Comparison of ENCODE assay signal across 13 cellular contexts in genomic region chr12:12432373-12432772, GRCh38.
DNase-seq lines count a peak whose midpoint lies in the region; ATAC-seq and TF ChIP-seq lines count a peak whose summit lies in the region.
"Had no signal": no experiment of that assay in that cellular context is flagged by ENCODE, and none has a peak within 500 bp of the region (broad histone marks: within the 10 kb centered on the region; RNA-seq: fewer than 3 reads in every experiment).

No MANE protein-coding gene starts in this region.

- no peak for DNase-seq in activated T-cell treated with anti-CD3 and anti-CD28 coated beads, Interleukin-2, amount 50 U/mL, for 24 hours
- DNase-seq in activated T-cell treated with anti-CD3 and anti-CD28 coated beads, Interleukin-2, amount 50 U/mL, for 4 hours: no peak
- DNase-seq in RWPE2 (ENCODE audit: low spot score) (no peak), fibroblast of mammary gland (ENCODE audit: low read depth) (peak; percentile 87), stomach (no peak), islet precursor cell (no peak), GM13977 (ENCODE audit: low spot score) (no peak)
- no peak for DNase-seq in activated T-helper 1 cell treated with anti-CD3 and anti-CD28 coated beads, Interleukin-12 subunit alpha, Interleukin-12 subunit beta, Interleukin-2, Interleukin-4 antibody, amounts not matched to agents 30 ng/mL and 10 ng/mL and 1 ng/mL, durations not matched to agents 14 hours and 24 hours and 36 hours (ENCODE audit: low spot score)
- DNase-seq: activated naive CD4-positive, alpha-beta T cell treated with anti-CD3 and anti-CD28 coated beads, Interleukin-2, amount 50 U/mL, for 16 hours; NCI-H524; T-helper 9 cell had no signal

- H3K27me3 Mint-ChIP-seq in activated T-cell treated with anti-CD3 and anti-CD28 coated beads, Interleukin-2, amount 50 U/mL, for 24 hours: no peaks in the 10 kb centered on the region
- no peaks in the 10 kb centered on the region for H3K27me3 Mint-ChIP-seq in activated T-cell treated with anti-CD3 and anti-CD28 coated beads, Interleukin-2, amount 50 U/mL, for 4 hours (ENCODE audit: low read depth)
- H3K27me3 Mint-ChIP-seq in activated T-helper 1 cell treated with anti-CD3 and anti-CD28 coated beads, Interleukin-12 subunit alpha, Interleukin-12 subunit beta, Interleukin-2, Interleukin-4 antibody, amounts not matched to agents 30 ng/mL and 10 ng/mL and 1 ng/mL, durations not matched to agents 14 hours and 24 hours and 36 hours (ENCODE audit: insufficient read depth): no peaks in the 10 kb centered on the region

- no peak for TF ChIP-seq EP300 in stomach (IDR thresholded peaks at IDR 0.05)

- no peak overlapping the region for H3K4me3 Mint-ChIP-seq in activated T-cell treated with anti-CD3 and anti-CD28 coated beads, Interleukin-2, amount 50 U/mL, for 24 hours
- no peak overlapping the region for H3K4me3 Mint-ChIP-seq in activated T-cell treated with anti-CD3 and anti-CD28 coated beads, Interleukin-2, amount 50 U/mL, for 4 hours
- no peak overlapping the region for H3K4me3 Mint-ChIP-seq in activated T-helper 1 cell treated with anti-CD3 and anti-CD28 coated beads, Interleukin-12 subunit alpha, Interleukin-12 subunit beta, Interleukin-2, Interleukin-4 antibody, amounts not matched to agents 30 ng/mL and 10 ng/mL and 1 ng/mL, durations not matched to agents 14 hours and 24 hours and 36 hours
- H3K4me3 Mint-ChIP-seq: CD14-positive monocyte had no signal

- peaks cover 67% of the 10 kb centered on the region for H3K4me1 Mint-ChIP-seq in activated T-cell treated with anti-CD3 and anti-CD28 coated beads, Interleukin-2, amount 50 U/mL, for 24 hours (ENCODE audit: low read depth)
- H3K4me1 Mint-ChIP-seq in activated T-cell treated with anti-CD3 and anti-CD28 coated beads, Interleukin-2, amount 50 U/mL, for 4 hours (ENCODE audit: low read depth): peaks cover 58% of the 10 kb centered on the region
- peaks cover 48% of the 10 kb centered on the region for H3K4me1 Mint-ChIP-seq in activated T-helper 1 cell treated with anti-CD3 and anti-CD28 coated beads, Interleukin-12 subunit alpha, Interleukin-12 subunit beta, Interleukin-2, Interleukin-4 antibody, amounts not matched to agents 30 ng/mL and 10 ng/mL and 1 ng/mL, durations not matched to agents 14 hours and 24 hours and 36 hours (ENCODE audit: low read depth)
- H3K4me1 Mint-ChIP-seq: CD14-positive monocyte had no signal

- in situ Hi-C loops in GM13977 (cut with MboI; ENCODE audit: low pct_unique_long_range_greater_than_20kb, low sequenced_read_pairs, unreplicated experiment): no loop called here

- no peak for TF ChIP-seq POLR2A in stomach (IDR thresholded peaks at IDR 0.05)

- peaks cover 46% of the 10 kb centered on the region for H3K36me3 Mint-ChIP-seq in activated T-cell treated with anti-CD3 and anti-CD28 coated beads, Interleukin-2, amount 50 U/mL, for 24 hours (ENCODE audit: low read depth)
- H3K36me3 Mint-ChIP-seq in activated T-cell treated with anti-CD3 and anti-CD28 coated beads, Interleukin-2, amount 50 U/mL, for 4 hours (ENCODE audit: insufficient read depth): peaks cover 24% of the 10 kb centered on the region
- H3K36me3 Mint-ChIP-seq in activated T-helper 1 cell treated with anti-CD3 and anti-CD28 coated beads, Interleukin-12 subunit alpha, Interleukin-12 subunit beta, Interleukin-2, Interleukin-4 antibody, amounts not matched to agents 30 ng/mL and 10 ng/mL and 1 ng/mL, durations not matched to agents 14 hours and 24 hours and 36 hours (ENCODE audit: low read depth): peaks cover 16% of the 10 kb centered on the region

- intact Hi-C loops in stomach (cut with DNase I; ENCODE audit: low total_unique reads): no loop called here
- intact Hi-C loops in activated T-helper 1 cell treated with anti-CD3 and anti-CD28 coated beads, Interleukin-12 subunit alpha, Interleukin-12 subunit beta, Interleukin-2, Interleukin-4 antibody, amounts not matched to agents 30 ng/mL and 10 ng/mL and 1 ng/mL, durations not matched to agents 14 hours and 24 hours and 36 hours (cut with micrococcal nuclease): loop anchor here (5.0 kb wide), 1 partner anchor 35 kb away; no protein-coding TSS in a partner anchor

- H3K9me3 Mint-ChIP-seq in activated T-cell treated with anti-CD3 and anti-CD28 coated beads, Interleukin-2, amount 50 U/mL, for 24 hours: peaks cover 11% of the 10 kb centered on the region
- peaks cover 7% of the 10 kb centered on the region for H3K9me3 Mint-ChIP-seq in activated T-cell treated with anti-CD3 and anti-CD28 coated beads, Interleukin-2, amount 50 U/mL, for 4 hours
- H3K9me3 Mint-ChIP-seq in activated T-helper 1 cell treated with anti-CD3 and anti-CD28 coated beads, Interleukin-12 subunit alpha, Interleukin-12 subunit beta, Interleukin-2, Interleukin-4 antibody, amounts not matched to agents 30 ng/mL and 10 ng/mL and 1 ng/mL, durations not matched to agents 14 hours and 24 hours and 36 hours: peaks cover 8% of the 10 kb centered on the region

- TF ChIP-seq CTCF in RWPE2 (IDR thresholded peaks at IDR 0.05; ENCODE audit: poor library complexity, severe bottlenecking): no peak
- TF ChIP-seq CTCF in fibroblast of mammary gland (conservative IDR thresholded peaks at IDR 0.05; ENCODE audit: control insufficient read depth, insufficient read depth, low read depth, low read length): no peak
- no peak for TF ChIP-seq CTCF in stomach (IDR thresholded peaks at IDR 0.05)
- TF ChIP-seq CTCF in GM13977 (IDR thresholded peaks at IDR 0.05; ENCODE audit: extremely low read depth, insufficient read depth, missing control alignments): no peak

- no peaks in the 10 kb centered on the region for H3K9me3 ChIP-seq in RWPE2 (ENCODE audit: severe bottlenecking)
- no peaks in the 10 kb centered on the region for H3K9me3 ChIP-seq in stomach
- H3K9me3 ChIP-seq: HAP-1 had no signal

- H3K27ac Mint-ChIP-seq in activated T-cell treated with anti-CD3 and anti-CD28 coated beads, Interleukin-2, amount 50 U/mL, for 24 hours: peak overlapping the region; percentile 63
- H3K27ac Mint-ChIP-seq in activated T-helper 1 cell treated with anti-CD3 and anti-CD28 coated beads, Interleukin-12 subunit alpha, Interleukin-12 subunit beta, Interleukin-2, Interleukin-4 antibody, amounts not matched to agents 30 ng/mL and 10 ng/mL and 1 ng/mL, durations not matched to agents 14 hours and 24 hours and 36 hours: no peak overlapping the region

- H3K36me3 ChIP-seq in RWPE2 (ENCODE audit: low read depth) (no peaks in the 10 kb centered on the region), stomach (peaks cover 0 to 12% (median 4%) of the 10 kb centered on the region in 4 donors)
- H3K36me3 ChIP-seq: HAP-1 had no signal

- H3K27me3 ChIP-seq in RWPE2 (ENCODE audit: insufficient read depth, poor library complexity, severe bottlenecking): no peaks in the 10 kb centered on the region
- no peaks in the 10 kb centered on the region for H3K27me3 ChIP-seq in stomach

- H3K27ac ChIP-seq in RWPE2 (ENCODE audit: poor library complexity, severe bottlenecking) (peak overlapping the region; percentile 30), stomach (peak overlapping the region in 4 of 5 donors; percentile 37 to 70 (median 60))

- no peak for ATAC-seq in activated T-cell treated with anti-CD3 and anti-CD28 coated beads, Interleukin-2, amount 50 U/mL, for 4 hours
- ATAC-seq in RWPE2 (ENCODE audit: low read depth): peak; percentile 58; the same call in 1 of the 3 replicates

- no peak overlapping the region for H3K4me3 ChIP-seq in RWPE2 (ENCODE audit: severe bottlenecking)
- H3K4me3 ChIP-seq in fibroblast of mammary gland (ENCODE audit: control insufficient read depth, low read depth, low read length): no peak overlapping the region
- H3K4me3 ChIP-seq in stomach: no peak overlapping the region
- H3K4me3 ChIP-seq: HAP-1 had no signal

- H3K4me1 ChIP-seq in RWPE2 (ENCODE audit: insufficient read depth, poor library complexity, severe bottlenecking) (peaks cover 37% of the 10 kb centered on the region), stomach (peaks cover 8 to 52% (median 28%) of the 10 kb centered on the region in 4 donors)
